ENCODE assay signal across 8 cellular contexts in genomic region chr3:137792633-137793271, GRCh38. TPM values are rescaled to one million over a fixed set of nuclear protein-coding genes. Genes with fewer than 3 reads are reported as not detected.
DNase-seq lines count a peak whose midpoint lies in the region; TF ChIP-seq lines count a peak whose summit lies in the region.

No MANE protein-coding gene starts in this region.

- H3K9ac ChIP-seq in colonic mucosa (ENCODE audit: low read depth in 2 of 2, low read length in 2 of 2): no peak overlapping the region

- no peak overlapping the region for H3K4me3 ChIP-seq in colonic mucosa

- CTCF ChIA-PET in activated CD4-positive, alpha-beta T cell treated with anti-CD3 and anti-CD28 coated beads, Interleukin-2, amount 10 ng/mL, durations not matched to agents 7 days and 5 days (lab: Charles Lee): no interaction called here

- POLR2A ChIA-PET in activated CD4-positive, alpha-beta T cell treated with anti-CD3 and anti-CD28 coated beads, Interleukin-2, amount 10 ng/mL, durations not matched to agents 7 days and 5 days (lab: Charles Lee): no interaction called here

- H3K36me3 ChIP-seq in colonic mucosa: no peaks in the 10 kb centered on the region

- H3K27ac ChIP-seq in colonic mucosa: no peak overlapping the region

- peak; percentile 9 for DNase-seq in activated CD4-positive, alpha-beta T cell treated with anti-CD3 and anti-CD28 coated beads, Interleukin-2, amount 10 ng/mL, durations not matched to agents 7 days and 5 days
- DNase-seq in activated CD4-positive, alpha-beta T cell treated with anti-CD3 and anti-CD28 coated beads for 1 hour: no peak
- peak; percentile 89 for DNase-seq in NCI-H1694 (lab: John Stamatoyannopoulos, UW)
- no peak for DNase-seq in colonic mucosa
- DNase-seq in progenitor cell of endocrine pancreas (ENCODE audit: low spot score, unreplicated experiment): no peak
- no peak for DNase-seq in stimulated activated CD4-positive, alpha-beta T cell treated with anti-CD3 and anti-CD28 coated beads, Interleukin-4, amount 100 ng/mL, for 24 hours
- no peak for DNase-seq in NCI-H345 treated with DMSO at 0.1 percent for 48 hours (lab: John Stamatoyannopoulos, UW; ENCODE audit: unreplicated experiment)
- no peak for DNase-seq in cardiac septum (ENCODE audit: low spot score)

- H3K4me3 Mint-ChIP-seq in activated CD4-positive, alpha-beta T cell treated with anti-CD3 and anti-CD28 coated beads, Interleukin-2, amount 10 ng/mL, durations not matched to agents 7 days and 5 days: no peak overlapping the region
- no peak overlapping the region for H3K4me3 Mint-ChIP-seq in progenitor cell of endocrine pancreas (ENCODE audit: low read depth)

- H3K4me1 Mint-ChIP-seq in activated CD4-positive, alpha-beta T cell treated with anti-CD3 and anti-CD28 coated beads, Interleukin-2, amount 10 ng/mL, durations not matched to agents 7 days and 5 days: no peaks in the 10 kb centered on the region
- H3K4me1 Mint-ChIP-seq in progenitor cell of endocrine pancreas (ENCODE audit: low read depth): no peaks in the 10 kb centered on the region

- H3K9me3 ChIP-seq in colonic mucosa: no peaks in the 10 kb centered on the region

- no peaks in the 10 kb centered on the region for H3K9me3 Mint-ChIP-seq in activated CD4-positive, alpha-beta T cell treated with anti-CD3 and anti-CD28 coated beads, Interleukin-2, amount 10 ng/mL, durations not matched to agents 7 days and 5 days
- H3K9me3 Mint-ChIP-seq in progenitor cell of endocrine pancreas (ENCODE audit: low read depth): peaks cover 3% of the 10 kb centered on the region

- no peak overlapping the region for H3K27ac Mint-ChIP-seq in activated CD4-positive, alpha-beta T cell treated with anti-CD3 and anti-CD28 coated beads, Interleukin-2, amount 10 ng/mL, durations not matched to agents 7 days and 5 days
- H3K27ac Mint-ChIP-seq in progenitor cell of endocrine pancreas: no peak overlapping the region

- peaks cover 7% of the 10 kb centered on the region for H3K27me3 Mint-ChIP-seq in activated CD4-positive, alpha-beta T cell treated with anti-CD3 and anti-CD28 coated beads, Interleukin-2, amount 10 ng/mL, durations not matched to agents 7 days and 5 days
- H3K27me3 Mint-ChIP-seq in progenitor cell of endocrine pancreas: peaks cover 33% of the 10 kb centered on the region

- H3K27me3 ChIP-seq in colonic mucosa: no peaks in the 10 kb centered on the region

- no peaks in the 10 kb centered on the region for H3K36me3 Mint-ChIP-seq in activated CD4-positive, alpha-beta T cell treated with anti-CD3 and anti-CD28 coated beads, Interleukin-2, amount 10 ng/mL, durations not matched to agents 7 days and 5 days (ENCODE audit: low read depth)
- no peaks in the 10 kb centered on the region for H3K36me3 Mint-ChIP-seq in progenitor cell of endocrine pancreas (ENCODE audit: insufficient read depth)

- H3K4me1 ChIP-seq in colonic mucosa: no peaks in the 10 kb centered on the region

- intact Hi-C loops in colonic mucosa (cut with DNase I): no loop called here
- intact Hi-C loops in cardiac septum (cut with DNase I): no loop called here

- peak; percentile 29 for TF ChIP-seq CTCF in colonic mucosa (IDR thresholded peaks at IDR 0.05)
- peak; percentile 59 for TF ChIP-seq CTCF in progenitor cell of endocrine pancreas (IDR thresholded peaks at IDR 0.05; ENCODE audit: unreplicated experiment)

RNA-seq across cellular contexts. Expression of gene SOX14, which starts 28.6 kb away (rescaled TPM):
- total RNA-seq in activated CD4-positive, alpha-beta T cell treated with anti-CD3 and anti-CD28 coated beads, Interleukin-2, amount 10 ng/mL, durations not matched to agents 7 days and 5 days: not detected
- total RNA-seq in colonic mucosa (not detected), progenitor cell of endocrine pancreas (not detected in 2 replicates), cardiac septum (not detected)

Comparison
In these comparisons a context has a peak if more than half of its experiments do, and no peak if none do; other contexts are left out.
1. DNase-seq: peak in activated CD4-positive, alpha-beta T cell treated with anti-CD3 and anti-CD28 coated beads, Interleukin-2, amount 10 ng/mL, durations not matched to agents 7 days and 5 days (single experiment) and NCI-H1694 (single experiment); none in activated CD4-positive, alpha-beta T cell treated with anti-CD3 and anti-CD28 coated beads for 1 hour (single experiment), colonic mucosa (single experiment), progenitor cell of endocrine pancreas (single experiment), stimulated activated CD4-positive, alpha-beta T cell treated with anti-CD3 and anti-CD28 coated beads, Interleukin-4, amount 100 ng/mL, for 24 hours (single experiment), NCI-H345 treated with DMSO at 0.1 percent for 48 hours (single experiment) and cardiac septum (single experiment).